8 cellular contexts compared by ENCODE assay signal in genomic region chr20:19628570-19629134, GRCh38.
DNase-seq lines count a peak whose midpoint lies in the region; ATAC-seq lines count a peak whose summit lies in the region.

No MANE protein-coding gene starts in this region.

- CTCF ChIA-PET in activated CD4-positive, alpha-beta T cell treated with anti-CD3 and anti-CD28 coated beads for 36 hours (lab: Charles Lee), result interaction anchor here (0.5 to 3.5 kb wide), 6 partner anchors 9 to 837 kb away, joined by 3 to 21 read pairs (median 4); no protein-coding TSS in a partner anchor

- peaks cover 11% of the 10 kb centered on the region for H3K9me3 Mint-ChIP-seq in activated CD4-positive, alpha-beta T cell treated with anti-CD3 and anti-CD28 coated beads for 36 hours (ENCODE audit: low read depth)

- no peak overlapping the region for H3K4me3 Mint-ChIP-seq in activated CD4-positive, alpha-beta T cell treated with anti-CD3 and anti-CD28 coated beads for 36 hours

- intact Hi-C loops in activated CD4-positive, alpha-beta T cell treated with anti-CD3 and anti-CD28 coated beads for 36 hours (cut with DNase I, micrococcal nuclease), result loop anchor here (1.0 kb wide), 1 partner anchor 34 kb away; no protein-coding TSS in a partner anchor

- peaks cover 2% of the 10 kb centered on the region for H3K4me1 Mint-ChIP-seq in activated CD4-positive, alpha-beta T cell treated with anti-CD3 and anti-CD28 coated beads for 36 hours

- peak; percentile 60 for ATAC-seq in activated CD4-positive, alpha-beta T cell treated with anti-CD3 and anti-CD28 coated beads for 36 hours
- ATAC-seq in HG02798 (IDR thresholded peaks at IDR 0.05; ENCODE audit: poor library complexity, unreplicated experiment) (peak; percentile 62), GM18520 (IDR thresholded peaks at IDR 0.05; ENCODE audit: unreplicated experiment) (no peak)

- H3K27ac Mint-ChIP-seq in activated CD4-positive, alpha-beta T cell treated with anti-CD3 and anti-CD28 coated beads for 36 hours, result peak overlapping the region; percentile 45

- H3K36me3 Mint-ChIP-seq in activated CD4-positive, alpha-beta T cell treated with anti-CD3 and anti-CD28 coated beads for 36 hours (ENCODE audit: low read depth), result no peaks in the 10 kb centered on the region

- POLR2A ChIA-PET in activated CD4-positive, alpha-beta T cell treated with anti-CD3 and anti-CD28 coated beads for 36 hours (lab: Charles Lee), result no interaction called here

- peaks cover 9% of the 10 kb centered on the region for H3K27me3 Mint-ChIP-seq in activated CD4-positive, alpha-beta T cell treated with anti-CD3 and anti-CD28 coated beads for 36 hours

- peak; percentile 72 for DNase-seq in activated CD4-positive, alpha-beta T cell treated with anti-CD3 and anti-CD28 coated beads for 36 hours
- DNase-seq in activated CD4-positive, alpha-beta T cell treated with anti-CD3 and anti-CD28 coated beads, Interleukin-2, amount 50 U/mL, for 4 hours, result no peak
- DNase-seq in NCI-H2196 treated with DMSO at 0.1 percent for 48 hours (lab: John Stamatoyannopoulos, UW; ENCODE audit: unreplicated experiment), result peak; percentile 8
- DNase-seq in activated CD4-positive, alpha-beta T cell treated with anti-CD3 and anti-CD28 coated beads, Interleukin-2, amount 50 U/mL, for 1 hour, result peak; percentile 4
- peak; percentile 3 for DNase-seq in globus pallidus (ENCODE audit: low spot score)
- DNase-seq in pons (ENCODE audit: low spot score), result peak; percentile 14

Comparison
In these comparisons a context has a peak if more than half of its experiments do, and no peak if none do; other contexts are left out.
1. DNase-seq: peak in activated CD4-positive, alpha-beta T cell treated with anti-CD3 and anti-CD28 coated beads for 36 hours (single experiment), NCI-H2196 treated with DMSO at 0.1 percent for 48 hours (single experiment), activated CD4-positive, alpha-beta T cell treated with anti-CD3 and anti-CD28 coated beads, Interleukin-2, amount 50 U/mL, for 1 hour (single experiment), globus pallidus (single experiment) and pons (single experiment); none in activated CD4-positive, alpha-beta T cell treated with anti-CD3 and anti-CD28 coated beads, Interleukin-2, amount 50 U/mL, for 4 hours (0 of 2).